Comparison of ENCODE assay signal across 18 cellular contexts in the genomic region with DNA sequence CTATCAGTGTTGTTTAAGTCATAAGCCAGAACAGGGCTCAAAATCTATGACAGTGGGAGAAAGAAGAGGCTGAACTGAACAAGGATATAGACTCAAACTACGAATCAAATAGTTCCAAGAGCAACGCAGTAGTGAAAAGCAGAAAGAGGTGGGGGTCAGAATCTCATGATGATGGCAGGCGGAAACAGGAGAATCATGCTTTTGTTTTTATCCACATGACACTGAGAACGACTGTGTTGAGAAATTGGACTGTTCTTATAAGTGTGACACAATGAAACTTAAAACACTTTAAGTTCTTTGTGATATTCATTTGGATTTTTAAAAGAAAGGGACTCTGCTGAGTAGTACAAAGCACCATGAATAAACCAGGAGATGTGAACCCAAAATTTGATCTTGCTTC.
"Had no signal": no experiment of that assay in that cellular context is flagged by ENCODE, and none has a peak within 500 bp of the region (broad histone marks: within the 10 kb centered on the region; RNA-seq: fewer than 3 reads in every experiment).

No MANE protein-coding gene starts in this region.

- H3K27me3 ChIP-seq: MG63 had no signal

- DNase-seq: Karpas-422, KG1, MG63, NCI-H1092, NCI-H1105 treated with DMSO at 0.1 percent for 48 hours, NCI-H1417 treated with DMSO at 0.1 percent for 48 hours, NCI-H146, NCI-H1694 treated with DMSO at 0.1 percent for 48 hours, NCI-H1930, NCI-H2081, NCI-H2107, NCI-H2227 treated with DMSO at 0.1 percent for 48 hours, NCI-H524, NCI-H69, NCI-H774, SHP77 had no signal

- H3K9me3 ChIP-seq: MG63 had no signal

- ATAC-seq: SK-N-SH treated with all-trans-retinoic acid at 6 μM for 48 hours had no signal

- H3K36me3 ChIP-seq: MG63 had no signal

- H3K4me3 ChIP-seq: MG63 had no signal

- H3K27ac ChIP-seq: RWPE1 had no signal
